ENCODE assay signal across 1 cellular context in genomic region chr9:21903380-21903965, GRCh38.
TF ChIP-seq lines count a peak whose summit lies in the region.

No MANE protein-coding gene starts in this region.

TF ChIP-seq in GM23338, 12 proteins besides CTCF, POLR2A, EP300 and RAD21:
- TF ChIP-seq ZNF462 (CRISPR knock-in tag; IDR thresholded peaks at IDR 0.05) (no peak), NANOG (IDR thresholded peaks at IDR 0.05; ENCODE audit: borderline replicate concordance) (no peak), EZH2 (IDR thresholded peaks at IDR 0.05; ENCODE audit: low read depth, unreplicated experiment) (no peak), EZH2phosphoT487 (IDR thresholded peaks at IDR 0.05; ENCODE audit: unreplicated experiment) (no peak), ZNF114 (CRISPR knock-in tag; IDR thresholded peaks at IDR 0.05) (no peak), STAT1 (IDR thresholded peaks at IDR 0.05; ENCODE audit: unreplicated experiment) (no peak), POLR2AphosphoS5 (IDR thresholded peaks at IDR 0.05; ENCODE audit: low read depth) (no peak), ETS1 (IDR thresholded peaks at IDR 0.05) (no peak)
